1 cellular context compared by ENCODE assay signal in the genomic region with DNA sequence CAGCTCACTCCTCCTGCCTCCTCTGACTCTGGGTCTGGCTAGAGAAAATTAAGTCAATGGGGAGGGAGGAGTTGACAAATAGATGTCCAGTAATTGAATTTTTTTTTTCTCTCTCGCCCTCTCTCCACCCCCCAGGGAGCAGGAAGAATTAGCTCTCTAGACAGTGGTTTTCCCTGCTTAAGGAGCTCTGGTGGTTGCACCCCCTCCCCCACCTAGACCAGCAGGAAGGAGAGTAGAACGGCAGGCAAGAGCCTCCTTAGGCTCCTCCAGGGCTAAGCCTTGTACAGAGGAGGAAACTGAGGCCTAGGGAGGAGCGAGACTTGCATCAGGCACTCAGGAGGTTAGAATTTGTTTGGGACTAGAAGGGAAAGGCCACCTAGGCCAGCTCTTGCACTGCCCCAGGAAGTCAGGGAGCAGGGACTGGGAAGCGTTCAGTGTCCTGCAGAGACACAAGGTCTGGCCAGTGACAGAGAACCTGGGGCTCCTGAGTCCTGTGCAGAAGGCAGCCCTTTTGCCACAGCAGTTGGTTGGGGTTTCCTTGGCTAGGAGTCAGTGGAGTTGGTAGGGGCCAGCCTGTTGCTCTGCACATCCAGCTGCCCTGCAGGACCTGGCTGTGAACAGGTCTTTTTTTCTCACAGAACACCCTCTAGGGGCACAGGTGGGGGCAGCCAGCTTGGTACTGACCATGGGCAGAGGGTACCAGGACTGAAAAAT.
TF ChIP-seq lines count a peak whose summit lies in the region.

No MANE protein-coding gene starts in this region.

TF ChIP-seq in SK-N-SH, 30 proteins besides CTCF, POLR2A, EP300 and RAD21 (continued from another document):
- TF ChIP-seq, protein P1, sequence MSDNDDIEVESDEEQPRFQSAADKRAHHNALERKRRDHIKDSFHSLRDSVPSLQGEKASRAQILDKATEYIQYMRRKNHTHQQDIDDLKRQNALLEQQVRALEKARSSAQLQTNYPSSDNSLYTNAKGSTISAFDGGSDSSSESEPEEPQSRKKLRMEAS (IDR thresholded peaks at IDR 0.05; ENCODE audit: low read depth): no peak
